In the genomic region with DNA sequence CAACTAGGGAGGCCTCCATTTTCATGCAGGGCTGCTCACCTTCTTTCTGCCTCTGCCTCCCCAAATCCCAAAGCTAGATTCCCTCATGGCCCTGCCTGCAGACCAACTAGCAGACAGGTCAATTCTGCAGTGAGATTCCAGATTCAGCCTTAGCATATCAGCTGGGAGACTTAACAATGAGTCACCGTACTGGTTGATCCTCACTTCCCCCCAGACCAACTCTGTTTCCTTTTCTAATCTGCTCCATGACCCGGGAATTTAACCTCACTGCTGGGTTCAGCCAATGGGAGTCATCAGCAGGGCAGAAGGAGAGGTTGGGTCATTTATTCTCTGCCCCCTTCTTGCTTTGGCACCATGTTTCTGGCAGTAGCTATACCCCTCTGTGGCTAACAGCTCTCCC, we compare ENCODE assay signal across 23 cellular contexts.
"Had no signal": no experiment of that assay in that cellular context is flagged by ENCODE, and none has a peak within 500 bp of the region (broad histone marks: within the 10 kb centered on the region; RNA-seq: fewer than 3 reads in every experiment).

No MANE protein-coding gene starts in this region.

- H3K9me3 ChIP-seq: lower lobe of right lung, prostate gland, right atrium auricular region, thoracic aorta, vagina had no signal

- H3K27ac ChIP-seq: cardiac muscle cell, hepatocyte, lower lobe of right lung, prostate gland, right atrium auricular region, thoracic aorta, vagina had no signal

- H3K4me1 ChIP-seq: lower lobe of right lung, prostate gland, right atrium auricular region, vagina had no signal

- H3K4me3 ChIP-seq: cardiac muscle cell, hepatocyte, lower lobe of right lung, prostate gland, right atrium auricular region, thoracic aorta, vagina had no signal

- DNase-seq: activated CD4-positive, alpha-beta memory T cell treated with anti-CD3 and anti-CD28 coated beads, Interleukin-2, amount 10 ng/mL, durations not matched to agents 7 days and 5 days; activated CD4-positive, alpha-beta T cell treated with anti-CD3 and anti-CD28 coated beads for 48 hours; activated CD4-positive, CD25-positive, alpha-beta regulatory T cell; activated effector memory CD4-positive, alpha-beta T cell treated with Interleukin-2 at 50 U/mL for 16 hours; activated naive CD4-positive, alpha-beta T cell treated with anti-CD3 and anti-CD28 coated beads for 36 hours; activated naive CD8-positive, alpha-beta T cell treated with anti-CD3 and anti-CD28 coated beads, Interleukin-2, amount 50 U/mL, for 24 hours; activated T-cell treated with anti-CD3 and anti-CD28 coated beads, Interleukin-2, amount 50 U/mL, for 72 hours; cortex of kidney; effector CD8-positive, alpha-beta T cell; glutamatergic neuron; kidney; lower lobe of right lung; midbrain; natural killer cell; stimulated activated CD4-positive, alpha-beta T cell treated with anti-CD3 and anti-CD28 coated beads, Interleukin-4, amount 100 ng/mL, for 24 hours; stimulated activated naive CD4-positive, alpha-beta T cell treated with Interleukin-2 at 50 U/mL for 16 hours; T1000 had no signal

- H3K27me3 ChIP-seq: hepatocyte, right atrium auricular region, vagina had no signal

- H3K79me2 ChIP-seq: hepatocyte had no signal

- H3K36me3 ChIP-seq: cardiac muscle cell, lower lobe of right lung, prostate gland, right atrium auricular region, thoracic aorta, vagina had no signal

- H3K4me2 ChIP-seq: hepatocyte had no signal
